Comparison of ENCODE assay signal across 7 cellular contexts in the genomic region with DNA sequence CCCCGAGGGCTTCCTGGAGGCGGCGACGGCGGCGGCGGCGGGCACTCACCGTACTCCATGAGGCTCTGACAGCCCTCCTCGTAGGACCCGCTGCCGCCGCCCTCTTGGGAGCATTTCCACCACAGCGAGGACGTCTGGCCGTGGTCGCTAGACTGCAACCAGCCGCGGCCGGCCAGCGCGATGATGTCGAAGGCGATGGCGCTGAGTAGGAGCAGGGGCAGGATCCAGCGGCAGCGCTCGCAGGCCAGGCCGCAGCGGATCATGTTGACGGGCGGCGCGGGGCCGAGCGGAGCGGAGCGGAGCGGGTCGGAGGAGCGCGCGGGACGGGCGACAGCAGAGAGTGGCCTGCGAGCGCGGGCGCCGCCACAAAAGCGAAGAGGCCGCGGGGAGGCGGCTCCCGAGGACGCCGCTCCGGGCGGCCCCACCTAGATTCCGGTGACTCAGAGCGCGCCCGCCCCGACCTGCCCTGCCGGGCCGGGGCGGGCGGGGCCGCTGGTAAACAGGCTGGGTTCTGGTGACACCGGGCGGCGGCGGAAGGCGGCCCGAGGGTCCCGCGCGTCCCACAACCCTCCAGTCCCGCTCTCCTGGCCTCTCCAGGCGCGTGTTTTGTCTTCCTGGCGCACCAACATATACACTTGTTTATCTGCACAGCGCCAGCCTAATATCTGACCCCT. TPM values are rescaled to one million over a fixed set of nuclear protein-coding genes. Genes with fewer than 3 reads are reported as not detected.
DNase-seq lines count a peak whose midpoint lies in the region; ATAC-seq lines count a peak whose summit lies in the region.

A gene (minus strand): TSS at position 342 of the 674 bp plus-strand sequence. CDS start 79 bp downstream, at position 263.

- DNase-seq in NCI-H774 (lab: John Stamatoyannopoulos, UW) (peak; percentile 82), activated T-helper 1 cell treated with Interleukin-2 at 50 U/mL for 16 hours (ENCODE audit: low read depth) (peak; percentile 60), fibroblast of gingiva (ENCODE audit: low read depth) (peak; percentile 37)
- DNase-seq in naive thymus-derived CD8-positive, alpha-beta T cell = peak; percentile 34 to 75 (median 40)

- H3K9me3 Mint-ChIP-seq in naive thymus-derived CD8-positive, alpha-beta T cell = no peaks in the 10 kb centered on the region
- H3K9me3 Mint-ChIP-seq in stimulated activated memory B cell treated with anti-CD40 and anti-IgM and Interleukin-4, amounts not matched to agents 10 μg/mL and 1 μg/mL and 100 μg/mL, for 72 hours = no peaks in the 10 kb centered on the region

- peaks cover 23 to 61% (median 34%) of the 10 kb centered on the region in 5 donors for H3K27me3 Mint-ChIP-seq in naive thymus-derived CD8-positive, alpha-beta T cell
- peaks cover 35% of the 10 kb centered on the region for H3K27me3 Mint-ChIP-seq in stimulated activated memory B cell treated with anti-CD40 and anti-IgM and Interleukin-4, amounts not matched to agents 10 μg/mL and 1 μg/mL and 100 μg/mL, for 72 hours

- peak; percentile 75 for ATAC-seq in GM18502 (IDR thresholded peaks at IDR 0.05; ENCODE audit: poor library complexity, unreplicated experiment)
- ATAC-seq in HG02852 (IDR thresholded peaks at IDR 0.05; ENCODE audit: unreplicated experiment) = peak; percentile 74
- peak; percentile 82 to 94 for ATAC-seq in naive thymus-derived CD8-positive, alpha-beta T cell
- ATAC-seq in stimulated activated memory B cell treated with anti-CD40 and anti-IgM and Interleukin-4, amounts not matched to agents 10 μg/mL and 1 μg/mL and 100 μg/mL, for 72 hours = peak; percentile 91

- peak within 1 kb of the TSS; percentile 35 to 89 (median 74) for H3K27ac Mint-ChIP-seq in naive thymus-derived CD8-positive, alpha-beta T cell
- peak within 1 kb of the TSS; percentile 68 for H3K27ac Mint-ChIP-seq in stimulated activated memory B cell treated with anti-CD40 and anti-IgM and Interleukin-4, amounts not matched to agents 10 μg/mL and 1 μg/mL and 100 μg/mL, for 72 hours

- POLR2A ChIA-PET in naive thymus-derived CD8-positive, alpha-beta T cell (lab: Charles Lee) = interaction anchor here (0.6 to 1.0 kb wide), 2 partner anchors 106 to 179 kb away, joined by 3 read pairs; no protein-coding TSS in a partner anchor

- peaks cover 12 to 24% (median 20%) of the 10 kb centered on the region in 4 donors for H3K4me1 Mint-ChIP-seq in naive thymus-derived CD8-positive, alpha-beta T cell
- peaks cover 20% of the 10 kb centered on the region for H3K4me1 Mint-ChIP-seq in stimulated activated memory B cell treated with anti-CD40 and anti-IgM and Interleukin-4, amounts not matched to agents 10 μg/mL and 1 μg/mL and 100 μg/mL, for 72 hours

- no peaks in the 10 kb centered on the region for H3K36me3 Mint-ChIP-seq in naive thymus-derived CD8-positive, alpha-beta T cell
- no peaks in the 10 kb centered on the region for H3K36me3 Mint-ChIP-seq in stimulated activated memory B cell treated with anti-CD40 and anti-IgM and Interleukin-4, amounts not matched to agents 10 μg/mL and 1 μg/mL and 100 μg/mL, for 72 hours

- peak within 1 kb of the TSS; percentile 83 to 97 (median 92) for H3K4me3 Mint-ChIP-seq in naive thymus-derived CD8-positive, alpha-beta T cell
- H3K4me3 Mint-ChIP-seq in stimulated activated memory B cell treated with anti-CD40 and anti-IgM and Interleukin-4, amounts not matched to agents 10 μg/mL and 1 μg/mL and 100 μg/mL, for 72 hours = peak within 1 kb of the TSS; percentile 90

RNA-seq across cellular contexts. Expression of the gene that starts here (rescaled TPM):
- total RNA-seq in naive thymus-derived CD8-positive, alpha-beta T cell = under 1 TPM; 0.27 to 0.39 TPM
- polyA plus RNA-seq in naive thymus-derived CD8-positive, alpha-beta T cell = under 1 TPM; 0.05 to 0.77 (median 0.48) TPM

Comparison
In these comparisons a context has a peak if more than half of its experiments do, and no peak if none do; other contexts are left out.
1. Peak in every context shown above with its lines: DNase-seq and ATAC-seq.
2. Peak in DNase-seq and ATAC-seq in naive thymus-derived CD8-positive, alpha-beta T cell; RNA of the gene not detected or under 1 TPM.